1 cellular context compared by ENCODE assay signal in genomic region chr19:13166151-13166550, GRCh38.
TF ChIP-seq lines count a peak whose summit lies in the region.

No MANE protein-coding gene starts in this region.

TF ChIP-seq in K562, 482 proteins besides CTCF, POLR2A, EP300 and RAD21:
- TF ChIP-seq RBM25 (IDR thresholded peaks at IDR 0.05; ENCODE audit: low read depth, low read length, severe bottlenecking) (peak; percentile 23), BCOR (IDR thresholded peaks at IDR 0.05) (peak; percentile 69)
